16 cellular contexts compared by ENCODE assay signal in the genomic region with DNA sequence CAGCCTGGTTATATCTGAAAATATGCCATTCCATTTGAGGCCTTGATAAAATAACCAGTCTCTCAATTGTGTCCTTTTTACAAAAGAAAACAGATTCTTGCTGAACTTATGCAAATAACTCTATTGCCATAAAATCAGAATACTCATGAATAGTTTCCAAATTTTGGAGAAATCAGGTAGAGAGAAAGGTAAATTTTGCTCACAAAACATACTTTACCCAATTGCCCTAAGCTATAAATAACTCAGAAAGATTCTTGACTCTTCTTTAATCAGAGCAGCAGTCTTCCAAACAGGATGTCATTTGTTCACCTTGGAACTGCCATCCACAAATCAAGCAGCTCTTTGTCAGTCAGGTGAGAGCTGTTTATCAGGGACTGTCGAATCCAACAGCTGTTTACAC. TPM values are rescaled to one million over a fixed set of nuclear protein-coding genes. Genes with fewer than 3 reads are reported as not detected.
DNase-seq lines count a peak whose midpoint lies in the region; ATAC-seq and TF ChIP-seq lines count a peak whose summit lies in the region.
"Had no signal": no experiment of that assay in that cellular context is flagged by ENCODE, and none has a peak within 500 bp of the region (broad histone marks: within the 10 kb centered on the region; RNA-seq: fewer than 3 reads in every experiment).

No MANE protein-coding gene starts in this region.

- H3K4me3 Mint-ChIP-seq in endothelial cell (ENCODE audit: unreplicated experiment) = peak overlapping the region; percentile 44
- H3K4me3 Mint-ChIP-seq: HFFc6 had no signal

- H3K9ac ChIP-seq in subcutaneous abdominal adipose tissue (ENCODE audit: low read length in 5 of 5) = no peak overlapping the region

- H3K4me1 ChIP-seq in subcutaneous abdominal adipose tissue (ENCODE audit: control insufficient read depth in 5 of 5, insufficient read depth in 5 of 5, low read length in 5 of 5) = no peaks in the 10 kb centered on the region
- H3K4me1 ChIP-seq: Caco-2, HAP-1 had no signal

- H3K27ac Mint-ChIP-seq in endothelial cell (ENCODE audit: unreplicated experiment) = no peak overlapping the region
- H3K27ac Mint-ChIP-seq: CD8-positive, alpha-beta memory T cell; HFFc6 had no signal

- H3K27me3 ChIP-seq in subcutaneous abdominal adipose tissue (ENCODE audit: control insufficient read depth in 5 of 5, insufficient read depth in 4 of 5, low read length in 5 of 5) = no peaks in the 10 kb centered on the region

- ATAC-seq in GM18867 (IDR thresholded peaks at IDR 0.05; ENCODE audit: unreplicated experiment) (no peak), GM21529 (IDR thresholded peaks at IDR 0.05; ENCODE audit: unreplicated experiment) (no peak)
- ATAC-seq: HepG2 had no signal

- peaks cover 44 to 89% (median 86%) of the 10 kb centered on the region in 5 donors for H3K9me3 ChIP-seq in subcutaneous abdominal adipose tissue (ENCODE audit: control insufficient read depth in 5 of 5, low read length in 5 of 5)

- H3K27me3 Mint-ChIP-seq in endothelial cell (ENCODE audit: unreplicated experiment) = peaks cover 4% of the 10 kb centered on the region

- no peaks in the 10 kb centered on the region for H3K4me1 Mint-ChIP-seq in endothelial cell (ENCODE audit: unreplicated experiment)

- H3K4me3 ChIP-seq in subcutaneous abdominal adipose tissue (ENCODE audit: low read depth in 1 of 5, low read length in 5 of 5) = peak overlapping the region in 4 of 5 donors; percentile 16 to 43 (median 28)
- H3K4me3 ChIP-seq: HAP-1 had no signal

- H3K27ac ChIP-seq in subcutaneous abdominal adipose tissue (ENCODE audit: low read depth, low read length) = no peak overlapping the region
- H3K27ac ChIP-seq: 22Rv1 had no signal

- TF ChIP-seq CTCF in endothelial cell (IDR thresholded peaks at IDR 0.05; ENCODE audit: unreplicated experiment) = no peak

- H3K36me3 ChIP-seq in subcutaneous abdominal adipose tissue (ENCODE audit: control insufficient read depth in 5 of 5, insufficient read depth in 5 of 5, low read length in 5 of 5) = peaks cover 4 to 17% (median 13%) of the 10 kb centered on the region in 5 donors
- H3K36me3 ChIP-seq: HAP-1 had no signal

- peaks cover 73% of the 10 kb centered on the region for H3K36me3 Mint-ChIP-seq in endothelial cell (ENCODE audit: low read depth, unreplicated experiment)

- peaks cover 49% of the 10 kb centered on the region for H3K9me3 Mint-ChIP-seq in endothelial cell (ENCODE audit: unreplicated experiment)

- peak; percentile 15 for DNase-seq in DMS53 (lab: John Stamatoyannopoulos, UW)
- DNase-seq in DMS53 treated with DMSO at 0.1 percent for 48 hours (lab: John Stamatoyannopoulos, UW; ENCODE audit: unreplicated experiment) = no peak
- DNase-seq in amniotic epithelial cell (ENCODE audit: low read depth) = peak; percentile 25
- DNase-seq in endothelial cell (ENCODE audit: low spot score) = no peak
- DNase-seq in SKM-1 treated with dmso at 0.1 percent for 144 hours (lab: John Stamatoyannopoulos, UW; ENCODE audit: unreplicated experiment) = no peak
- DNase-seq: Caco-2; CD8-positive, alpha-beta memory T cell; DMS79; GOT3; HFFc6 had no signal

RNA-seq across cellular contexts. Expression of gene ZNF26, which starts 12.6 kb away (rescaled TPM):
- total RNA-seq in endothelial cell (ENCODE audit: unreplicated experiment) = 13.5 TPM

RNA-seq across cellular contexts. Expression of gene ZNF84, which starts 38.6 kb away (rescaled TPM):
- 34.8 TPM for total RNA-seq in endothelial cell (ENCODE audit: unreplicated experiment)

RNA-seq across cellular contexts. Expression of gene ZNF605, which starts 42.6 kb away (rescaled TPM):
- 8.3 TPM for total RNA-seq in endothelial cell (ENCODE audit: unreplicated experiment)

Comparison
In these comparisons a context has a peak if more than half of its experiments do, and no peak if none do; other contexts are left out.
1. DNase-seq: peak in DMS53 (single experiment) and amniotic epithelial cell (single experiment); none in DMS53 treated with DMSO at 0.1 percent for 48 hours (single experiment), endothelial cell (single experiment) and SKM-1 treated with dmso at 0.1 percent for 144 hours (single experiment).